1 cellular context compared by ENCODE assay signal in the genomic region with DNA sequence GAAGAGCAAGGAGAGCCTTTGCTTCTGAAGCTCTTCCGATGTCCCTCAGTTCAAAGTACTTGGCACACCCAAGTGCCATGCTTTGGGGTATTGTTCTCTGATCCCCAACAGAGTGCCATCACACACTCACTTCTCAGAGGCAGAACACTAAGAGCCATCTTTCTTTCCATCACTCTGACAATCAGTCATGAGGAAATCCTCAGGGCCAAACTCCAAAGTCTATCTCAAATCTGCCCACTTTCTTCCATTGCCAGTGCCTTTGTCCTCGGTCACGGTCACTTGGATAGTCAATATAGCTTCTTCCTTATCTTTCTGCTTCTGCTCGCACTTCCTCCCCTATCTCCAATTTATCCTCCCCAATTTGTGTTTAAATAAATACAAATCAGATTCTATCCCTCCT.
TF ChIP-seq lines count a peak whose summit lies in the region.

No MANE protein-coding gene starts in this region.

TF ChIP-seq in GM23338, 12 proteins besides CTCF, POLR2A, EP300 and RAD21 (continued from another document):
- TF ChIP-seq EZH2 (IDR thresholded peaks at IDR 0.05; ENCODE audit: low read depth, unreplicated experiment) (no peak), EZH2phosphoT487 (IDR thresholded peaks at IDR 0.05; ENCODE audit: unreplicated experiment) (no peak)
